Comparison of ENCODE assay signal across 11 cellular contexts in the genomic region with DNA sequence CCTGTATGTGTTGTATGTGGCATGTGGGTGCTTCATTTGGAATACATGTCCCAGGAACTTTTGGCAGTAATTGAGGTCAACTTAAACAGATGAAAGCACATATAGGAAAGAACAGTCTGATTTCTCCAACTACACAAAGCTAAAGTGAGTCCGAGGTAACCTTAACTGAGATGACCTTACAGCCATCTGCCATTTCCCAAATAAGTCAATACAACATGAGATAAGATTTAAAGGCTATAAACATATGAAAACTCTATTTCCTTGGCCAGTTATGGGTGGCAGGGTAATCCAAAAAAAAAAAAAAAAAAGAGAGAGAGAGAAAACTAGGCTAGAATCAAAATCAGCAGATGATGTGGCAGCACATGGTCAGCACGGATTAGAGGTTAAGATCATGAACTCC.
"Had no signal": no experiment of that assay in that cellular context is flagged by ENCODE, and none has a peak within 500 bp of the region (broad histone marks: within the 10 kb centered on the region; RNA-seq: fewer than 3 reads in every experiment).

No MANE protein-coding gene starts in this region.

- H3K9ac ChIP-seq: GM23248 had no signal

- DNase-seq: GM23248, GOT3, H7, H9, HCEC 1CT, HFFc6 had no signal

- H3K4me3 ChIP-seq: GM23248, GM23338, HAP-1 had no signal

- H3K36me3 ChIP-seq: HAP-1 had no signal

- H3K27ac ChIP-seq: GM23248 had no signal

- H3K4me1 ChIP-seq: HAP-1 had no signal

- ATAC-seq: GM23338, HCT116 had no signal

- H3K9me3 ChIP-seq: HAP-1 had no signal

- FAIRE-seq: H1, H54 had no signal
